In genomic region chr3:146037697-146038096, GRCh38 we compare ENCODE assay signal across 17 cellular contexts.
"Had no signal": no experiment of that assay in that cellular context is flagged by ENCODE, and none has a peak within 500 bp of the region (broad histone marks: within the 10 kb centered on the region; RNA-seq: fewer than 3 reads in every experiment).

No MANE protein-coding gene starts in this region.

- ATAC-seq: activated CD8-positive, alpha-beta T cell treated with anti-CD3 and anti-CD28 coated beads for 36 hours; activated naive CD4-positive, alpha-beta T cell treated with anti-CD3 and anti-CD28 coated beads, Interleukin-2, amount 50 U/mL, for 72 hours; activated T-cell treated with anti-CD3 and anti-CD28 coated beads, Interleukin-2, amount 50 U/mL, for 72 hours; naive thymus-derived CD8-positive, alpha-beta T cell; SK-N-SH treated with all-trans-retinoic acid at 6 μM for 48 hours; stimulated activated naive B cell treated with anti-CD40 and anti-IgM and Interleukin-4, amounts not matched to agents 10 μg/mL and 1 μg/mL and 100 μg/mL, for 72 hours; T-helper 17 cell had no signal

- H3K27ac ChIP-seq: dorsolateral prefrontal cortex, left ventricle myocardium inferior, neutrophil, parathyroid adenoma, transverse colon had no signal

- H3K9ac ChIP-seq: parathyroid adenoma had no signal

- H3K4me3 ChIP-seq: dorsolateral prefrontal cortex, left ventricle myocardium inferior, transverse colon had no signal

- DNase-seq: activated CD4-positive, alpha-beta T cell treated with anti-CD3 and anti-CD28 coated beads for 4 hours; activated CD8-positive, alpha-beta T cell treated with anti-CD3 and anti-CD28 coated beads for 36 hours; activated gamma-delta T cell; activated T-cell treated with anti-CD3 and anti-CD28 coated beads, Interleukin-2, amount 50 U/mL, for 72 hours; dorsolateral prefrontal cortex; hippocampal formation; kidney; left ventricle myocardium inferior; naive thymus-derived CD8-positive, alpha-beta T cell; stimulated activated CD4-positive, alpha-beta T cell treated with anti-CD3 and anti-CD28 coated beads, Interleukin-4, amount 100 ng/mL, for 1 hour; stimulated activated naive B cell treated with anti-CD40 and anti-IgM and Interleukin-4, amounts not matched to agents 10 μg/mL and 1 μg/mL and 100 μg/mL, for 72 hours; T-helper 17 cell; transverse colon had no signal

- H3K27me3 ChIP-seq: dorsolateral prefrontal cortex, neutrophil, transverse colon had no signal

- FAIRE-seq: kidney had no signal

- H3K9me3 ChIP-seq: left ventricle myocardium inferior, neutrophil, transverse colon had no signal

- H3K36me3 ChIP-seq: left ventricle myocardium inferior, neutrophil, transverse colon had no signal

- H3K4me1 ChIP-seq: left ventricle myocardium inferior, parathyroid adenoma, transverse colon had no signal

- H2AFZ ChIP-seq: parathyroid adenoma had no signal

- H3K79me2 ChIP-seq: parathyroid adenoma had no signal
